ENCODE assay signal across 9 cellular contexts in the genomic region with DNA sequence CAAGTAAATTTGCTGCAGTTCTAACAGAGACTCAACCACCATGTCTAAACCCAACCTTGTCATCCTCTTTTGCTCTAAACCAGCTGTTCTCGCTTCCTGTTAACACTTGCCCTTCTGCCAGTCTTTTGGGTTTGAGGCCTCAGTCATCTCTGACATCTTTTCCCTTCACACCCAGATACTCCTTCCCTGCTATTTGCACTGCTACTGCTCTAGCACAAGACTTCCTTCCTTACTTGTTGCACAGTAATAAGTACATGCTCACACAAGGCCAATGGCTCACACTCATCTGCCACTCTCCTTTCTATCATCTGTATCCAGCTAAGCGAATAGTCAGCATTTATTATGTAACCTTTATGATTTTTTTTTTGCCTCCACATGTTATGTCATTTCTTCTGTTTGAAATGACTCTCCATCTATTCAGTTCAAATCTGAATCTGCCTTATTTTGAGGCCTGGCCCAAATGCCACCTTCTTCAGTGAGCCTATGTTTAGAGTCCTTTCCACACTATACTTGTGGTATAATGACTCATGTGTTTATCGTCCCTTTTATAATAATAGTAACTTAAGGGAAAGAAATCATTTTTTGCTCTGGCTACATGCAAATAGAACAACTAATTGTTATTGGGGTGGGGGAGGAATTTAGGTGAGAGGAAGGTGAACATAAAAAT. TPM values are rescaled to one million over a fixed set of nuclear protein-coding genes. Genes with fewer than 3 reads are reported as not detected.
A peak's percentile ranks its signal among the peaks of the same experiment; 100 is the strongest.
DNase-seq lines count a peak whose midpoint lies in the region; ATAC-seq and TF ChIP-seq lines count a peak whose summit lies in the region.
"Had no signal": no experiment of that assay in that cellular context is flagged by ENCODE, and none has a peak within 500 bp of the region (broad histone marks: within the 10 kb centered on the region; RNA-seq: fewer than 3 reads in every experiment).

No MANE protein-coding gene starts in this region.

- peak overlapping the region; percentile 39 for H3K9ac ChIP-seq in SU-DHL-6 (ENCODE audit: low read length)

- H3K9me2 ChIP-seq in SU-DHL-6 (replicated peaks; ENCODE audit: insufficient read depth, low read length) = no peaks in the 10 kb centered on the region

- H3K4me1 Mint-ChIP-seq in activated naive CD4-positive, alpha-beta T cell treated with anti-CD3 and anti-CD28 coated beads for 36 hours (ENCODE audit: low read depth) = peaks cover 21% of the 10 kb centered on the region
- H3K4me1 Mint-ChIP-seq in mesothelial cell of epicardium = peaks cover 3% of the 10 kb centered on the region

- no peak overlapping the region for H3K4me3 Mint-ChIP-seq in activated naive CD4-positive, alpha-beta T cell treated with anti-CD3 and anti-CD28 coated beads for 36 hours
- no peak overlapping the region for H3K4me3 Mint-ChIP-seq in mesothelial cell of epicardium

- H3K4me3 ChIP-seq in SU-DHL-6 (ENCODE audit: insufficient read depth, low read length, poor library complexity, severe bottlenecking) (no peak overlapping the region), gastrocnemius medialis (no peak overlapping the region), A673 (ENCODE audit: low read depth, low read length, poor library complexity, severe bottlenecking) (no peak overlapping the region)
- H3K4me3 ChIP-seq: thoracic aorta had no signal

- peaks cover 19% of the 10 kb centered on the region for H3F3A ChIP-seq in SU-DHL-6 (ENCODE audit: insufficient read depth)

- no peaks in the 10 kb centered on the region for H3K27me3 ChIP-seq in SU-DHL-6 (ENCODE audit: low read length)
- H3K27me3 ChIP-seq in gastrocnemius medialis = no peaks in the 10 kb centered on the region
- H3K27me3 ChIP-seq in A673 (replicated peaks; ENCODE audit: insufficient read depth, low read depth, low read length, poor library complexity) = no peaks in the 10 kb centered on the region

- no peaks in the 10 kb centered on the region for H3K79me2 ChIP-seq in SU-DHL-6 (ENCODE audit: insufficient read depth, low read length)

- H3K9me3 Mint-ChIP-seq in activated naive CD4-positive, alpha-beta T cell treated with anti-CD3 and anti-CD28 coated beads for 36 hours = no peaks in the 10 kb centered on the region
- H3K9me3 Mint-ChIP-seq in mesothelial cell of epicardium = no peaks in the 10 kb centered on the region

- H3K27me3 Mint-ChIP-seq in activated naive CD4-positive, alpha-beta T cell treated with anti-CD3 and anti-CD28 coated beads for 36 hours (ENCODE audit: low read depth) = no peaks in the 10 kb centered on the region
- H3K27me3 Mint-ChIP-seq in mesothelial cell of epicardium (ENCODE audit: low read depth) = no peaks in the 10 kb centered on the region

- TF ChIP-seq CTCF in SU-DHL-6 (IDR thresholded peaks at IDR 0.05; ENCODE audit: insufficient read depth, low read length, poor library complexity, severe bottlenecking) (no peak), gastrocnemius medialis (IDR thresholded peaks at IDR 0.05 in 4 of 5, conservative IDR thresholded peaks at IDR 0.05 in 1 of 5) (no peak), A673 (conservative IDR thresholded peaks at IDR 0.05; ENCODE audit: low read depth, low read length) (no peak), mesothelial cell of epicardium (IDR thresholded peaks at IDR 0.05; ENCODE audit: unreplicated experiment) (no peak)

- TF ChIP-seq POLR2A in gastrocnemius medialis (IDR thresholded peaks at IDR 0.05) = no peak

- POLR2A ChIA-PET in A673 (lab: Charles Lee; ENCODE audit: low non-redundant PET) = no interaction called here
- POLR2A ChIA-PET in HEK293T (lab: Yijun Ruan, JAX) = no interaction called here

- in situ Hi-C loops in gastrocnemius medialis (cut with MboI; ENCODE audit: low sequenced_read_pairs in 4 of 4) = no loop called here

- H3K9me3 ChIP-seq in SU-DHL-6 (ENCODE audit: insufficient read depth, low read length) (no peaks in the 10 kb centered on the region), gastrocnemius medialis (no peaks in the 10 kb centered on the region), A673 (ENCODE audit: low read depth, low read length, poor library complexity, severe bottlenecking) (no peaks in the 10 kb centered on the region)
- H3K9me3 ChIP-seq: thoracic aorta had no signal

- peak overlapping the region; percentile 92 for H3K4me2 ChIP-seq in SU-DHL-6 (ENCODE audit: low read depth, low read length, poor library complexity, severe bottlenecking)

- intact Hi-C loops in activated naive CD4-positive, alpha-beta T cell treated with anti-CD3 and anti-CD28 coated beads for 36 hours (cut with micrococcal nuclease) = loop anchor here (1.0 kb wide), 1 partner anchor 137 kb away; no protein-coding TSS in a partner anchor
- intact Hi-C loops in gastrocnemius medialis (cut with DNase I; ENCODE audit: low total_unique reads) (no loop called here), A673 (cut with micrococcal nuclease; ENCODE audit: unreplicated experiment) (no loop called here)

- BruUV-seq in A673 (replicated peaks; lab: Mats Ljungman, UMichigan) = no TSS peak

- H2AFZ ChIP-seq in SU-DHL-6 (ENCODE audit: low read depth, low read length, severe bottlenecking) = peak overlapping the region; percentile 88

- peaks cover 0 to 12% of the 10 kb centered on the region in 2 donors for H3K4me1 ChIP-seq in gastrocnemius medialis
- H3K4me1 ChIP-seq in A673 (ENCODE audit: insufficient read depth, low read length, poor library complexity, severe bottlenecking) = peaks cover 18% of the 10 kb centered on the region

- CTCF ChIA-PET in activated naive CD4-positive, alpha-beta T cell treated with anti-CD3 and anti-CD28 coated beads for 36 hours (lab: Charles Lee) = no interaction called here
- CTCF ChIA-PET in A673 (lab: Charles Lee) = no interaction called here
- CTCF ChIA-PET in HEK293T (lab: Yijun Ruan, JAX) = no interaction called here

- peak; percentile 39 for DNase-seq in activated naive CD4-positive, alpha-beta T cell treated with anti-CD3 and anti-CD28 coated beads for 36 hours
- no peak for DNase-seq in activated naive CD4-positive, alpha-beta T cell treated with Interleukin-2 at 50 U/mL for 16 hours
- no peak for DNase-seq in gastrocnemius medialis
- no peak for DNase-seq in A673 (ENCODE audit: low spot score)
- DNase-seq in mesothelial cell of epicardium (ENCODE audit: low spot score in 2 of 2, unreplicated experiment in 2 of 2) = no peak
- DNase-seq in HEK293T (ENCODE audit: extremely low spot score) = no peak

- peak overlapping the region; percentile 13 for H3K27ac Mint-ChIP-seq in activated naive CD4-positive, alpha-beta T cell treated with anti-CD3 and anti-CD28 coated beads for 36 hours
- no peak overlapping the region for H3K27ac Mint-ChIP-seq in mesothelial cell of epicardium

- ATAC-seq in HG02938 (IDR thresholded peaks at IDR 0.05; ENCODE audit: unreplicated experiment) (peak; percentile 57), gastrocnemius medialis (peak; percentile 27 to 76)

- peaks cover 4% of the 10 kb centered on the region for H3K36me3 Mint-ChIP-seq in activated naive CD4-positive, alpha-beta T cell treated with anti-CD3 and anti-CD28 coated beads for 36 hours (ENCODE audit: low read depth)
- H3K36me3 Mint-ChIP-seq in mesothelial cell of epicardium = peaks cover 30% of the 10 kb centered on the region

- H3K27ac ChIP-seq in SU-DHL-6 (ENCODE audit: low read depth, low read length) (peak overlapping the region; percentile 96), gastrocnemius medialis (peak overlapping the region; percentile 35 to 67 (median 57)), A673 (ENCODE audit: low read depth, low read length, poor library complexity, severe bottlenecking) (no peak overlapping the region)
- H3K27ac ChIP-seq: thoracic aorta had no signal

- H4K20me1 ChIP-seq in SU-DHL-6 (ENCODE audit: low read depth, low read length) = no peaks in the 10 kb centered on the region

- H3K36me3 ChIP-seq in SU-DHL-6 (ENCODE audit: low read length) (no peaks in the 10 kb centered on the region), gastrocnemius medialis (peaks cover 0 to 32% of the 10 kb centered on the region in 2 donors), A673 (ENCODE audit: insufficient read depth, low read length, poor library complexity, severe bottlenecking) (no peaks in the 10 kb centered on the region)

TF ChIP-seq in HEK293T, 16 proteins besides CTCF, POLR2A, EP300 and RAD21:
- TF ChIP-seq HDGF (IDR thresholded peaks at IDR 0.05; ENCODE audit: borderline replicate concordance) (no peak), ZNF384 (IDR thresholded peaks at IDR 0.05) (no peak), L3MBTL2 (conservative IDR thresholded peaks at IDR 0.05) (no peak), FOXA1 (IDR thresholded peaks at IDR 0.05) (no peak), NFRKB (IDR thresholded peaks at IDR 0.05) (no peak), CTBP1 (IDR thresholded peaks at IDR 0.05; ENCODE audit: borderline replicate concordance) (no peak), FOXK2 (IDR thresholded peaks at IDR 0.05) (no peak), TARDBP (IDR thresholded peaks at IDR 0.05) (no peak), FOXM1 (IDR thresholded peaks at IDR 0.05; ENCODE audit: borderline replicate concordance) (no peak), ELF4 (IDR thresholded peaks at IDR 0.05) (no peak), SUZ12 (IDR thresholded peaks at IDR 0.05) (no peak), ARNT (IDR thresholded peaks at IDR 0.05) (no peak), LEF1 (IDR thresholded peaks at IDR 0.05; ENCODE audit: borderline replicate concordance) (no peak), SP1 (IDR thresholded peaks at IDR 0.05) (no peak), BHLHE40 (IDR thresholded peaks at IDR 0.05; ENCODE audit: borderline replicate concordance) (no peak)
- TF ChIP-seq, protein P1, sequence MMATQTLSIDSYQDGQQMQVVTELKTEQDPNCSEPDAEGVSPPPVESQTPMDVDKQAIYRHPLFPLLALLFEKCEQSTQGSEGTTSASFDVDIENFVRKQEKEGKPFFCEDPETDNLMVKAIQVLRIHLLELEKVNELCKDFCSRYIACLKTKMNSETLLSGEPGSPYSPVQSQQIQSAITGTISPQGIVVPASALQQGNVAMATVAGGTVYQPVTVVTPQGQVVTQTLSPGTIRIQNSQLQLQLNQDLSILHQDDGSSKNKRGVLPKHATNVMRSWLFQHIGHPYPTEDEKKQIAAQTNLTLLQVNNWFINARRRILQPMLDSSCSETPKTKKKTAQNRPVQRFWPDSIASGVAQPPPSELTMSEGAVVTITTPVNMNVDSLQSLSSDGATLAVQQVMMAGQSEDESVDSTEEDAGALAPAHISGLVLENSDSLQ (IDR thresholded peaks at IDR 0.05) = no peak

RNA-seq across cellular contexts. Expression of a gene that starts 22.5 kb away (rescaled TPM):
- not detected for total RNA-seq in activated naive CD4-positive, alpha-beta T cell treated with anti-CD3 and anti-CD28 coated beads for 36 hours
- 1 to 10 TPM in 1 of 4 donors, under 1 TPM in 1, not detected in 2; 0.36 to 1.1 TPM for total RNA-seq in gastrocnemius medialis
- total RNA-seq in A673 (2021) = 0.79 and 1.1 TPM in 2 replicates
- total RNA-seq in mesothelial cell of epicardium = 0.60 to 1.5 TPM (median 1.0 TPM) in 3 replicates
